1 cellular context compared by ENCODE assay signal in the genomic region with DNA sequence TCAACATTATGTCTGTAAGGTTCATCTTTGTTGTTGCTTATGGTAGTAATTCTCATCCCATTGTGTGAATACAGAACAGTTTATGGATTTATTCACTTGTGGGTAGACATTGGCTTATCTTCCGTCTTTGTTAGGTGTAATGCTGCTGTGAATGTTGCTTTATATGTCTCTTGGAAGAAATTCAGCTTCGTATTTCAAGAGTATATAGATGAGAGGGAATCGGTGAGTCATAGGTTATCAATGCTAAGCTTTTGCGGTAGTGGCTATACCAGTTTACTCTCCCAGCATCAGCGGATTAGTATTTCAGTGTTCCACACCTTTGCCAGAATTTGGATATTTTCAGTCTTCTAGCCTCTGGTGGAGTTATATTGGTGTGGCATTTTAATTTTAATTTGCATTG.
TF ChIP-seq lines count a peak whose summit lies in the region.

No MANE protein-coding gene starts in this region.

TF ChIP-seq in SK-N-SH treated with all-trans-retinoic acid at 6 μM for 48 hours, 23 proteins besides CTCF, POLR2A, EP300 and RAD21 (continued from another document):
- TF ChIP-seq ARNTL (CRISPR knock-in tag; IDR thresholded peaks at IDR 0.05; ENCODE audit: borderline replicate concordance, low read depth), result no peak
- no peak for TF ChIP-seq ZFP30 (CRISPR knock-in tag; IDR thresholded peaks at IDR 0.05)
- TF ChIP-seq CSRNP3 (CRISPR knock-in tag; IDR thresholded peaks at IDR 0.05), result no peak
- no peak for TF ChIP-seq RARB (CRISPR knock-in tag; IDR thresholded peaks at IDR 0.05)
- no peak for TF ChIP-seq ISL1 (CRISPR knock-in tag; IDR thresholded peaks at IDR 0.05)
- TF ChIP-seq ZC3H10 (CRISPR knock-in tag; IDR thresholded peaks at IDR 0.05), result no peak
- no peak for TF ChIP-seq TCF4 (CRISPR knock-in tag; IDR thresholded peaks at IDR 0.05; ENCODE audit: borderline replicate concordance)
- TF ChIP-seq, protein P1, sequence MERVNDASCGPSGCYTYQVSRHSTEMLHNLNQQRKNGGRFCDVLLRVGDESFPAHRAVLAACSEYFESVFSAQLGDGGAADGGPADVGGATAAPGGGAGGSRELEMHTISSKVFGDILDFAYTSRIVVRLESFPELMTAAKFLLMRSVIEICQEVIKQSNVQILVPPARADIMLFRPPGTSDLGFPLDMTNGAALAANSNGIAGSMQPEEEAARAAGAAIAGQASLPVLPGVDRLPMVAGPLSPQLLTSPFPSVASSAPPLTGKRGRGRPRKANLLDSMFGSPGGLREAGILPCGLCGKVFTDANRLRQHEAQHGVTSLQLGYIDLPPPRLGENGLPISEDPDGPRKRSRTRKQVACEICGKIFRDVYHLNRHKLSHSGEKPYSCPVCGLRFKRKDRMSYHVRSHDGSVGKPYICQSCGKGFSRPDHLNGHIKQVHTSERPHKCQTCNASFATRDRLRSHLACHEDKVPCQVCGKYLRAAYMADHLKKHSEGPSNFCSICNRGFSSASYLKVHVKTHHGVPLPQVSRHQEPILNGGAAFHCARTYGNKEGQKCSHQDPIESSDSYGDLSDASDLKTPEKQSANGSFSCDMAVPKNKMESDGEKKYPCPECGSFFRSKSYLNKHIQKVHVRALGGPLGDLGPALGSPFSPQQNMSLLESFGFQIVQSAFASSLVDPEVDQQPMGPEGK (CRISPR knock-in tag; IDR thresholded peaks at IDR 0.05; ENCODE audit: borderline replicate concordance), result no peak
- TF ChIP-seq ESRRG (CRISPR knock-in tag; IDR thresholded peaks at IDR 0.05), result no peak
- TF ChIP-seq TSHZ2 (CRISPR knock-in tag; IDR thresholded peaks at IDR 0.05), result no peak
TF ChIP-seq in SK-N-SH treated with all-trans-retinoic acid at 6 μM for 48 hours: peak in this region for 0.
